7 cellular contexts compared by ENCODE assay signal in genomic region chr6:157220485-157220884, GRCh38.
A peak's percentile ranks its signal among the peaks of the same experiment; 100 is the strongest.
DNase-seq lines count a peak whose midpoint lies in the region; ATAC-seq and TF ChIP-seq lines count a peak whose summit lies in the region.

No MANE protein-coding gene starts in this region.

- intact Hi-C loops in left colon (cut with DNase I, micrococcal nuclease): no loop called here

- DNase-seq in HFFc6 (no peak), epithelial cell of proximal tubule (ENCODE audit: low read depth) (no peak), nephron progenitor cell (no peak), left colon (no peak)

- peaks cover 39% of the 10 kb centered on the region for H3K4me1 Mint-ChIP-seq in HFFc6 (ENCODE audit: low read depth)
- H3K4me1 Mint-ChIP-seq in nephron progenitor cell: peaks cover 58% of the 10 kb centered on the region

- H3K4me3 ChIP-seq in WI38 (ENCODE audit: low read depth, low read length) (peak overlapping the region; percentile 58), epithelial cell of proximal tubule (ENCODE audit: low read depth, low read length) (peak overlapping the region; percentile 54), skin epidermis (peak overlapping the region in 6 of 7 experiments; percentile 26 to 38 (median 33))

- TF ChIP-seq CTCF in HFFc6 (IDR thresholded peaks at IDR 0.05) (no peak), WI38 (IDR thresholded peaks at IDR 0.05; ENCODE audit: low read depth, low read length) (no peak), epithelial cell of proximal tubule (conservative IDR thresholded peaks at IDR 0.05; ENCODE audit: low read depth, low read length) (no peak), nephron progenitor cell (IDR thresholded peaks at IDR 0.05) (no peak)

- H3K9me3 Mint-ChIP-seq in HFFc6 (no peaks in the 10 kb centered on the region), nephron progenitor cell (no peaks in the 10 kb centered on the region)

- ATAC-seq in GM18502 (IDR thresholded peaks at IDR 0.05; ENCODE audit: poor library complexity, unreplicated experiment): no peak
- ATAC-seq in left colon: no peak

- H3K27ac ChIP-seq in skin epidermis: peak overlapping the region in 11 of 21 experiments; percentile 22 to 83 (median 59)

- H3K36me3 Mint-ChIP-seq in HFFc6 (ENCODE audit: low read depth) (no peaks in the 10 kb centered on the region), nephron progenitor cell (ENCODE audit: low read depth) (no peaks in the 10 kb centered on the region)

- H3K4me3 Mint-ChIP-seq in HFFc6: peak overlapping the region; percentile 57
- H3K4me3 Mint-ChIP-seq in nephron progenitor cell: no peak overlapping the region

- H3K27me3 Mint-ChIP-seq in HFFc6 (ENCODE audit: insufficient read depth): peaks cover 3% of the 10 kb centered on the region
- peaks cover 9% of the 10 kb centered on the region for H3K27me3 Mint-ChIP-seq in nephron progenitor cell (ENCODE audit: low read depth, poor library complexity)

- no peak overlapping the region for H3K27ac Mint-ChIP-seq in HFFc6
- no peak overlapping the region for H3K27ac Mint-ChIP-seq in nephron progenitor cell
